In the genomic region with DNA sequence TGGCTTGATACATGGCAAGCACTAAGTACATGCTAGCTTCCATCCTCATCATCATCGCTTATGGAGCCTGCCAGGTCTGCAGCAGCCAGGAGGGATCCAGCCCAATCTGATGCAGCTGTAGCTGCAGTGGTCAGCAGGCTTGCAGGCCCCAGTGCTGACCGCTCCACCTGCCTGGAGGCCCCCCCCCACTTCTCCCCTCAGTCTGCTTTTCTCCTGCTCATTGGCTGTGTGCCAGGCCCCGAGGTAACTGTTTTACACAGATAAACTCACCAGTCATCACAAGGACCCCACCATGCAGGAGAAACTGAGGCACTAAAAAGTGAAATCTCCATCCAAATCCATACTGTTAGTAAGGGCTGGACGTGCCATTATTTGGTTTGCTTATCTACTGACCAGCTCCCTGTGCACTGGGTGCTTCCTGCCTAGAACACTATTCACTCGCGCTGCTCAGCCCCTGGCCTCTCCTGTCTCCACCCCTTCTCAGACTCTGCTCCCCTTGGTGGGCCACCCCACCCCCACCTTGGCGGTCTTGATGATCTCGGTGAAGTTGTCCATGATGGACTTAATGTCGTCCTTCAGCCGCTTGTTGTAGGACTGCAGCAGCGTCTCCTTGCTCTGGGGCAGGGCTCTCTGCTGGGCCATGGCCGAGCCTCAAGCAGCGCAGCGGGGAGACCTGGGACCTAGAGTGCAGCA, we compare ENCODE assay signal across 1 cellular context.
TF ChIP-seq lines count a peak whose summit lies in the region.

No MANE protein-coding gene starts in this region.

TF ChIP-seq in GM23338, 12 proteins besides CTCF, POLR2A, EP300 and RAD21 (continued from another document):
- TF ChIP-seq, protein P1, sequence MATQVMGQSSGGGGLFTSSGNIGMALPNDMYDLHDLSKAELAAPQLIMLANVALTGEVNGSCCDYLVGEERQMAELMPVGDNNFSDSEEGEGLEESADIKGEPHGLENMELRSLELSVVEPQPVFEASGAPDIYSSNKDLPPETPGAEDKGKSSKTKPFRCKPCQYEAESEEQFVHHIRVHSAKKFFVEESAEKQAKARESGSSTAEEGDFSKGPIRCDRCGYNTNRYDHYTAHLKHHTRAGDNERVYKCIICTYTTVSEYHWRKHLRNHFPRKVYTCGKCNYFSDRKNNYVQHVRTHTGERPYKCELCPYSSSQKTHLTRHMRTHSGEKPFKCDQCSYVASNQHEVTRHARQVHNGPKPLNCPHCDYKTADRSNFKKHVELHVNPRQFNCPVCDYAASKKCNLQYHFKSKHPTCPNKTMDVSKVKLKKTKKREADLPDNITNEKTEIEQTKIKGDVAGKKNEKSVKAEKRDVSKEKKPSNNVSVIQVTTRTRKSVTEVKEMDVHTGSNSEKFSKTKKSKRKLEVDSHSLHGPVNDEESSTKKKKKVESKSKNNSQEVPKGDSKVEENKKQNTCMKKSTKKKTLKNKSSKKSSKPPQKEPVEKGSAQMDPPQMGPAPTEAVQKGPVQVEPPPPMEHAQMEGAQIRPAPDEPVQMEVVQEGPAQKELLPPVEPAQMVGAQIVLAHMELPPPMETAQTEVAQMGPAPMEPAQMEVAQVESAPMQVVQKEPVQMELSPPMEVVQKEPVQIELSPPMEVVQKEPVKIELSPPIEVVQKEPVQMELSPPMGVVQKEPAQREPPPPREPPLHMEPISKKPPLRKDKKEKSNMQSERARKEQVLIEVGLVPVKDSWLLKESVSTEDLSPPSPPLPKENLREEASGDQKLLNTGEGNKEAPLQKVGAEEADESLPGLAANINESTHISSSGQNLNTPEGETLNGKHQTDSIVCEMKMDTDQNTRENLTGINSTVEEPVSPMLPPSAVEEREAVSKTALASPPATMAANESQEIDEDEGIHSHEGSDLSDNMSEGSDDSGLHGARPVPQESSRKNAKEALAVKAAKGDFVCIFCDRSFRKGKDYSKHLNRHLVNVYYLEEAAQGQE (IDR thresholded peaks at IDR 0.05; ENCODE audit: unreplicated experiment) = no peak
